ENCODE assay signal across 8 cellular contexts in genomic region chr20:4108495-4109306, GRCh38. TPM values are rescaled to one million over a fixed set of nuclear protein-coding genes. Genes with fewer than 3 reads are reported as not detected.
DNase-seq lines count a peak whose midpoint lies in the region; FAIRE-seq and TF ChIP-seq lines count a peak whose summit lies in the region.

No MANE protein-coding gene starts in this region.

- H3K36me3 ChIP-seq in MG63 (no peaks in the 10 kb centered on the region), osteoblast (ENCODE audit: insufficient read depth, low read length) (no peaks in the 10 kb centered on the region), transverse colon (no peaks in the 10 kb centered on the region)

- peak overlapping the region; percentile 78 for H2AFZ ChIP-seq in osteoblast (ENCODE audit: low read length)

- intact Hi-C loops in transverse colon (cut with DNase I; ENCODE audit: low total_unique reads) = no loop called here

- peaks cover 10% of the 10 kb centered on the region for H3K4me1 ChIP-seq in osteoblast (ENCODE audit: insufficient read depth, low read length)
- H3K4me1 ChIP-seq in transverse colon = peaks cover 0 to 14% (median 4%) of the 10 kb centered on the region in 4 donors

- TF ChIP-seq POLR2A in transverse colon (IDR thresholded peaks at IDR 0.05) = no peak

- no peaks in the 10 kb centered on the region for H4K20me1 ChIP-seq in osteoblast (ENCODE audit: insufficient read depth, low read length)

- 23 to 39% methylated on average over 4 to 19 of the region's 19 CpGs for WGBS in transverse colon (ENCODE audit: low coverage in 1 of 2), 2 donors

- no peaks in the 10 kb centered on the region for H3K79me2 ChIP-seq in osteoblast (ENCODE audit: insufficient read depth, low read length)

- TF ChIP-seq EP300 in transverse colon (IDR thresholded peaks at IDR 0.05; ENCODE audit: low read depth) = no peak

- H3K4me2 ChIP-seq in osteoblast (ENCODE audit: insufficient read depth, low read length) = peak overlapping the region; percentile 5

- in situ Hi-C loops in transverse colon (cut with MboI; ENCODE audit: low pct_ligation_motif_present in 1 of 4, low pct_unique_long_range_greater_than_20kb in 1 of 4, low sequenced_read_pairs in 3 of 4) = loop anchor here (5.0 to 25.0 kb wide), 4 partner anchors 56 to 479 kb away; no protein-coding TSS in a partner anchor

- H3K9me3 ChIP-seq in MG63 = no peaks in the 10 kb centered on the region
- H3K9me3 ChIP-seq in osteoblast (ENCODE audit: low read depth, low read length) = no peaks in the 10 kb centered on the region
- H3K9me3 ChIP-seq in transverse colon = no peaks in the 10 kb centered on the region

- FAIRE-seq in frontal cortex (lab: Jason Lieb, UNC) = no peak

- TF ChIP-seq CTCF in AG10803 (conservative IDR thresholded peaks at IDR 0.05; ENCODE audit: low read length) = peak; percentile 99
- peak; percentile 99 for TF ChIP-seq CTCF in osteoblast (IDR thresholded peaks at IDR 0.05; ENCODE audit: extremely low read depth, low read depth, low read length)
- peak; percentile 94 to 97 (median 94) for TF ChIP-seq CTCF in transverse colon (IDR thresholded peaks at IDR 0.05)

- H3K27ac ChIP-seq in osteoblast (ENCODE audit: low read depth, low read length) (no peak overlapping the region), transverse colon (no peak overlapping the region)

- no peak overlapping the region for H3K4me3 ChIP-seq in AG10803 (ENCODE audit: low read length)
- H3K4me3 ChIP-seq in MG63 = no peak overlapping the region
- H3K4me3 ChIP-seq in osteoblast (ENCODE audit: insufficient read depth, low read length) = no peak overlapping the region
- H3K4me3 ChIP-seq in transverse colon = no peak overlapping the region

- DNase-seq in AG10803 (ENCODE audit: low read depth) = peak; percentile 90
- peak; percentile 54 for DNase-seq in GM19238 (ENCODE audit: insufficient read length, low spot score)
- peak; percentile 29 for DNase-seq in MG63
- peak; percentile 75 for DNase-seq in SHP77 treated with DMSO at 0.1 percent for 48 hours (lab: John Stamatoyannopoulos, UW)
- peak; percentile 48 for DNase-seq in activated T-helper 9 cell treated with anti-CD3 and anti-CD28 coated beads, Interleukin-2, amount 50 U/mL, for 16 hours (ENCODE audit: low read depth)
- DNase-seq in frontal cortex (ENCODE audit: low spot score in 2 of 2) = peak; percentile 60 to 80
- peak; percentile 94 for DNase-seq in osteoblast (ENCODE audit: insufficient read length, low spot score, missing footprints)
- DNase-seq in transverse colon = peak; percentile 63

- no peaks in the 10 kb centered on the region for H3K27me3 ChIP-seq in MG63
- H3K27me3 ChIP-seq in osteoblast (ENCODE audit: insufficient read depth, low read length) = no peaks in the 10 kb centered on the region
- H3K27me3 ChIP-seq in transverse colon = peaks cover 4% of the 10 kb centered on the region

RNA-seq across cellular contexts. Expression of gene SMOX, which starts 39.9 kb away (rescaled TPM):
- total RNA-seq in MG63 (2014; rRNA removed; shearing (Covaris generic); ENCODE audit: low replicate concordance) = 8.2 and 8.7 TPM in 2 replicates
- 8.6 TPM for total RNA-seq in frontal cortex
- total RNA-seq in osteoblast = 10.5 and 11.2 TPM in 2 replicates
- total RNA-seq in transverse colon = 10 to 100 TPM in 1 of 4 donors, 1 to 10 TPM in 2, not detected in 1; 2.0 to 32.4 (median 4.0) TPM

Comparison
In these comparisons a context has a peak if more than half of its experiments do, and no peak if none do; other contexts are left out.
1. DNase-seq: peak in every context shown above with its lines; median percentile 94 in osteoblast; 90 in AG10803; 75 in SHP77 treated with DMSO at 0.1 percent for 48 hours; 70 in frontal cortex; 63 in transverse colon; 54 in GM19238; 48 in activated T-helper 9 cell treated with anti-CD3 and anti-CD28 coated beads, Interleukin-2, amount 50 U/mL, for 16 hours; 29 in MG63.